In genomic region chr3:190497809-190498208, GRCh38 we compare ENCODE assay signal across 23 cellular contexts. TPM values are rescaled to one million over a fixed set of nuclear protein-coding genes. Genes with fewer than 3 reads are reported as not detected.
A peak's percentile ranks its signal among the peaks of the same experiment; 100 is the strongest.
DNase-seq lines count a peak whose midpoint lies in the region; ATAC-seq and TF ChIP-seq lines count a peak whose summit lies in the region.
"Had no signal": no experiment of that assay in that cellular context is flagged by ENCODE, and none has a peak within 500 bp of the region (broad histone marks: within the 10 kb centered on the region; RNA-seq: fewer than 3 reads in every experiment).

No MANE protein-coding gene starts in this region.

- H3K4me1 Mint-ChIP-seq in brain: peaks cover 24% of the 10 kb centered on the region
- H3K4me1 Mint-ChIP-seq in CD14-positive monocyte: peaks cover 7% of the 10 kb centered on the region
- H3K4me1 Mint-ChIP-seq in CD4-positive, alpha-beta T cell (ENCODE audit: low read depth): no peaks in the 10 kb centered on the region
- H3K4me1 Mint-ChIP-seq: central memory CD8-positive, alpha-beta T cell; naive B cell had no signal

- no peak for TF ChIP-seq POLR2A in gastrocnemius medialis (IDR thresholded peaks at IDR 0.05)

- H3K4me1 ChIP-seq in gastrocnemius medialis: peaks cover 0 to 14% of the 10 kb centered on the region in 2 donors
- H3K4me1 ChIP-seq: transverse colon had no signal

- H3K9me3 Mint-ChIP-seq in brain (no peaks in the 10 kb centered on the region), CD14-positive monocyte (peaks cover 0 to 2% (median 0%) of the 10 kb centered on the region in 7 donors)
- H3K9me3 Mint-ChIP-seq in CD4-positive, alpha-beta T cell: no peaks in the 10 kb centered on the region
- H3K9me3 Mint-ChIP-seq: activated CD4-positive, alpha-beta memory T cell treated with anti-CD3 and anti-CD28 coated beads for 36 hours; activated T-cell treated with anti-CD3 and anti-CD28 coated beads, Interleukin-2, amount 50 U/mL, for 24 hours; central memory CD8-positive, alpha-beta T cell had no signal

- H3K27me3 Mint-ChIP-seq in brain (no peaks in the 10 kb centered on the region), CD14-positive monocyte (ENCODE audit: low read depth in 3 of 3) (peaks cover 2 to 16% (median 14%) of the 10 kb centered on the region in 3 donors)
- peaks cover 51% of the 10 kb centered on the region for H3K27me3 Mint-ChIP-seq in CD4-positive, alpha-beta T cell

- intact Hi-C loops in left cardiac atrium (cut with DNase I): no loop called here
- intact Hi-C loops in gastrocnemius medialis (cut with DNase I; ENCODE audit: low total_unique reads): loop anchor here (2.0 to 10.0 kb wide), 2 partner anchors 15 to 123 kb away; no protein-coding TSS in a partner anchor
- intact Hi-C loops in CD14-positive monocyte (cut with micrococcal nuclease): no loop called here
- intact Hi-C loops in CD4-positive, alpha-beta T cell (cut with DNase I, micrococcal nuclease): no loop called here

- POLR2A ChIA-PET in CD4-positive, alpha-beta T cell (lab: Charles Lee): interaction anchor here (1.2 kb wide), 1 partner anchor 16 kb away, joined by 4 read pairs; the partner anchor contains the start of gene IL1RAP

- ATAC-seq in left cardiac atrium (peak; percentile 90 to 93), gastrocnemius medialis (peak; percentile 60 to 69)
- no peak for ATAC-seq in CD4-positive, alpha-beta T cell (ENCODE audit: poor library complexity)
- ATAC-seq: stimulated activated naive B cell treated with anti-CD40 and anti-IgM and Interleukin-4, amounts not matched to agents 10 μg/mL and 1 μg/mL and 100 μg/mL, for 72 hours had no signal

- H3K36me3 Mint-ChIP-seq in brain (no peaks in the 10 kb centered on the region), CD14-positive monocyte (no peaks in the 10 kb centered on the region)
- H3K36me3 Mint-ChIP-seq in CD4-positive, alpha-beta T cell (ENCODE audit: low read depth): no peaks in the 10 kb centered on the region
- H3K36me3 Mint-ChIP-seq: activated CD4-positive, alpha-beta memory T cell treated with anti-CD3 and anti-CD28 coated beads for 36 hours; activated naive CD8-positive, alpha-beta T cell; naive B cell; stimulated activated naive B cell treated with anti-CD40 and anti-IgM and Interleukin-4, amounts not matched to agents 10 μg/mL and 1 μg/mL and 100 μg/mL, for 72 hours had no signal

- DNase-seq in NCI-H1417 (lab: John Stamatoyannopoulos, UW) (peak in 2 of 3 experiments; percentile 7 to 12), NCI-H1417 treated with DMSO at 0.1 percent for 48 hours (lab: John Stamatoyannopoulos, UW) (no peak), left cardiac atrium (peak; percentile 31), gastrocnemius medialis (peak in 1 of 2 donors; percentile 14), DMS53 (lab: John Stamatoyannopoulos, UW) (no peak), CD14-positive monocyte (ENCODE audit: low spot score) (no peak)
- DNase-seq in CD4-positive, alpha-beta T cell: no peak
- DNase-seq: activated CD4-positive, alpha-beta memory T cell treated with anti-CD3 and anti-CD28 coated beads for 36 hours; activated T-cell treated with anti-CD3 and anti-CD28 coated beads, Interleukin-2, amount 50 U/mL, for 24 hours; C1 segment of cervical spinal cord; effector CD8-positive, alpha-beta T cell; naive B cell; NCI-H2029; NCI-H526 treated with DMSO at 0.1 percent for 48 hours; OCI-M1; stimulated activated naive B cell treated with anti-CD40 and anti-IgM and Interleukin-4, amounts not matched to agents 10 μg/mL and 1 μg/mL and 100 μg/mL, for 72 hours; transverse colon had no signal

- no peaks in the 10 kb centered on the region for H3K9me3 ChIP-seq in gastrocnemius medialis
- H3K9me3 ChIP-seq in CD4-positive, alpha-beta T cell (ENCODE audit: control insufficient read depth, low read length): no peaks in the 10 kb centered on the region
- H3K9me3 ChIP-seq: transverse colon had no signal

- no peak overlapping the region for H3K4me3 ChIP-seq in gastrocnemius medialis
- H3K4me3 ChIP-seq: transverse colon had no signal

- H3K27ac ChIP-seq in gastrocnemius medialis: peak overlapping the region in 3 of 4 donors; percentile 16 to 23 (median 22)
- H3K27ac ChIP-seq in CD4-positive, alpha-beta T cell (ENCODE audit: low read depth, low read length): no peak overlapping the region
- H3K27ac ChIP-seq: 22Rv1, transverse colon had no signal

- CTCF ChIA-PET in CD4-positive, alpha-beta T cell (lab: Charles Lee): no interaction called here

- TF ChIP-seq CTCF in brain (conservative IDR thresholded peaks at IDR 0.05) (no peak), gastrocnemius medialis (IDR thresholded peaks at IDR 0.05 in 4 of 5, conservative IDR thresholded peaks at IDR 0.05 in 1 of 5) (no peak), CD14-positive monocyte (IDR thresholded peaks at IDR 0.05) (no peak)
- TF ChIP-seq CTCF in CD4-positive, alpha-beta T cell (IDR thresholded peaks at IDR 0.05): no peak

- no peaks in the 10 kb centered on the region for H3K36me3 ChIP-seq in gastrocnemius medialis
- H3K36me3 ChIP-seq: transverse colon had no signal

- in situ Hi-C loops in gastrocnemius medialis (cut with MboI; ENCODE audit: low sequenced_read_pairs in 4 of 4): no loop called here

- no peaks in the 10 kb centered on the region for H3K27me3 ChIP-seq in gastrocnemius medialis
- peaks cover 21% of the 10 kb centered on the region for H3K27me3 ChIP-seq in CD4-positive, alpha-beta T cell (ENCODE audit: control insufficient read depth, insufficient read depth, low read length)

- H3K4me3 Mint-ChIP-seq in brain (peak overlapping the region in 2 of 5 experiments; percentile 34 to 45), CD14-positive monocyte (no peak overlapping the region)
- no peak overlapping the region for H3K4me3 Mint-ChIP-seq in CD4-positive, alpha-beta T cell
- H3K4me3 Mint-ChIP-seq: activated CD4-positive, alpha-beta memory T cell treated with anti-CD3 and anti-CD28 coated beads for 36 hours; activated naive CD8-positive, alpha-beta T cell; activated T-cell treated with anti-CD3 and anti-CD28 coated beads, Interleukin-2, amount 50 U/mL, for 24 hours; central memory CD8-positive, alpha-beta T cell; naive B cell; stimulated activated naive B cell treated with anti-CD40 and anti-IgM and Interleukin-4, amounts not matched to agents 10 μg/mL and 1 μg/mL and 100 μg/mL, for 72 hours had no signal

- H3K27ac Mint-ChIP-seq in brain (peak overlapping the region in 3 of 5 experiments; percentile 29 to 50 (median 47)), CD14-positive monocyte (no peak overlapping the region)
- no peak overlapping the region for H3K27ac Mint-ChIP-seq in CD4-positive, alpha-beta T cell
- H3K27ac Mint-ChIP-seq: activated CD4-positive, alpha-beta memory T cell treated with anti-CD3 and anti-CD28 coated beads for 36 hours; activated naive CD8-positive, alpha-beta T cell; activated T-cell treated with anti-CD3 and anti-CD28 coated beads, Interleukin-2, amount 50 U/mL, for 24 hours; naive B cell; stimulated activated naive B cell treated with anti-CD40 and anti-IgM and Interleukin-4, amounts not matched to agents 10 μg/mL and 1 μg/mL and 100 μg/mL, for 72 hours had no signal

RNA-seq across cellular contexts. Expression of gene IL1RAP, which starts 16.1 kb away (rescaled TPM):
- polyA plus RNA-seq in brain (ENCODE audit: insufficient read depth, low read depth, low replicate concordance) (2.1 TPM), CD14-positive monocyte (10 to 100 TPM; 11.8 to 12.6 TPM)
- total RNA-seq in left cardiac atrium (10 to 100 TPM in 1 of 2 donors, 1 to 10 TPM in 1; 7.1 to 14.7 TPM), gastrocnemius medialis (1 to 10 TPM; 1.1 to 3.3 (median 2.6) TPM)
- 10 to 100 TPM; 13.7 to 14.7 TPM for total RNA-seq in CD4-positive, alpha-beta T cell

RNA-seq across cellular contexts. Expression of gene TMEM207, which starts 48.1 kb away (rescaled TPM):
- not detected for polyA plus RNA-seq in brain (ENCODE audit: insufficient read depth, low read depth, low replicate concordance)
- not detected for total RNA-seq in left cardiac atrium
- total RNA-seq in gastrocnemius medialis: not detected
- not detected for polyA plus RNA-seq in CD14-positive monocyte
- not detected for total RNA-seq in CD4-positive, alpha-beta T cell
- total RNA-seq: activated CD4-positive, alpha-beta memory T cell treated with anti-CD3 and anti-CD28 coated beads for 36 hours; liver; posterior vena cava; transverse colon had no signal
- polyA plus RNA-seq: liver had no signal

Comparison
In these comparisons a context has a peak if more than half of its experiments do, and no peak if none do; other contexts are left out.
1. DNase-seq: peak in NCI-H1417 (2 of 3) and left cardiac atrium (single experiment); none in NCI-H1417 treated with DMSO at 0.1 percent for 48 hours (single experiment), DMS53 (single experiment), CD14-positive monocyte (single experiment) and CD4-positive, alpha-beta T cell (0 of 10).
2. H3K27ac Mint-ChIP-seq: peak in brain (3 of 5); none in CD14-positive monocyte (0 of 7) and CD4-positive, alpha-beta T cell (single experiment).